17 cellular contexts compared by ENCODE assay signal in the genomic region with DNA sequence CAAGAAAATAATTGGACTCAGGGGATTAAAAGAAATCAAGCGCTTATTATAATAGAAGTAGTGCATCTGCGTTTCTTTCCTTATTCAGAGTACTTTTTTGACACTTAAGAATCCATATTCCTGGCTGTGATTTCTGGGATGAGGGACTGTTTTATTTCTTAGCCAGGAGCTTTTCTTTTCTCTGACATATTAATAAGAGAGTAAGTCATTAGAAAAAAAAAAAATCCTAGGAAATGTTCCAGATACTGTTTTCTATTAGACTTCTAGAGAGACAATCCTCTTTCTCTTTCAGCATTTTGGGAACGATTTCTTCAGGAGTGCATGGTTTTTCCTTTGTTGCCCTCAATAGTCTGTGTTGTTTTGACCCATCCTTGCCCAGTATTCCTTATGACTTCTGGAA. TPM values are rescaled to one million over a fixed set of nuclear protein-coding genes. Genes with fewer than 3 reads are reported as not detected.
DNase-seq lines count a peak whose midpoint lies in the region; ATAC-seq and TF ChIP-seq lines count a peak whose summit lies in the region.
"Had no signal": no experiment of that assay in that cellular context is flagged by ENCODE, and none has a peak within 500 bp of the region (broad histone marks: within the 10 kb centered on the region; RNA-seq: fewer than 3 reads in every experiment).

No MANE protein-coding gene starts in this region.

- peak overlapping the region; percentile 70 for H3K27ac Mint-ChIP-seq in nephron progenitor cell
- H3K27ac Mint-ChIP-seq in CD8-positive, alpha-beta T cell = no peak overlapping the region
- H3K27ac Mint-ChIP-seq: B cell; CD4-positive, alpha-beta T cell; HFFc6; IgD-negative memory B cell had no signal

- no peak for TF ChIP-seq CTCF in nephron progenitor cell (IDR thresholded peaks at IDR 0.05)
- no peak for TF ChIP-seq CTCF in CD8-positive, alpha-beta T cell (IDR thresholded peaks at IDR 0.05)

- no peak overlapping the region for H3K9ac ChIP-seq in skeletal muscle tissue (ENCODE audit: low read depth in 1 of 3, low read length in 3 of 3)

- peaks cover 7% of the 10 kb centered on the region for H3K27me3 Mint-ChIP-seq in nephron progenitor cell (ENCODE audit: low read depth, poor library complexity)
- H3K27me3 Mint-ChIP-seq in CD8-positive, alpha-beta T cell (ENCODE audit: low read depth) = no peaks in the 10 kb centered on the region
- H3K27me3 Mint-ChIP-seq: B cell; CD4-positive, alpha-beta T cell; IgD-negative memory B cell had no signal

- WGBS in ectodermal cell, 2 experiments = 99 to 100% methylated on average over 3 of the region's 3 CpGs

- no peak overlapping the region for H3K4me3 ChIP-seq in ectodermal cell (ENCODE audit: insufficient read depth, low read depth, low read length)
- no peak overlapping the region for H3K4me3 ChIP-seq in skeletal muscle tissue (ENCODE audit: low read length in 3 of 3)
- no peak overlapping the region for H3K4me3 ChIP-seq in CD8-positive, alpha-beta T cell (ENCODE audit: low read depth, low read length)
- H3K4me3 ChIP-seq: HAP-1 had no signal

- no peak for ATAC-seq in CD8-positive, alpha-beta T cell
- ATAC-seq in GM19467 (IDR thresholded peaks at IDR 0.05; ENCODE audit: unreplicated experiment) = no peak

- intact Hi-C loops in CD8-positive, alpha-beta T cell (cut with DNase I, micrococcal nuclease) = no loop called here

- H3K27ac ChIP-seq in ectodermal cell (ENCODE audit: insufficient read depth, low read depth, low read length, poor library complexity, severe bottlenecking) = peak overlapping the region; percentile 23
- peak overlapping the region; percentile 25 for H3K27ac ChIP-seq in skeletal muscle tissue (ENCODE audit: low read depth, low read length)
- H3K27ac ChIP-seq in CD8-positive, alpha-beta T cell (ENCODE audit: low read depth, low read length) = no peak overlapping the region

- DNase-seq in NCI-H69 (lab: John Stamatoyannopoulos, UW) = peak; percentile 15
- DNase-seq in nephron progenitor cell = no peak
- no peak for DNase-seq in mesenteric fat pad (ENCODE audit: low spot score)
- no peak for DNase-seq in CD8-positive, alpha-beta T cell
- no peak for DNase-seq in NCI-H2029 treated with DMSO at 0.1 percent for 48 hours (lab: John Stamatoyannopoulos, UW)
- DNase-seq: C1 segment of cervical spinal cord; CD4-positive, alpha-beta T cell; DMS153; DMS79 treated with DMSO at 0.1 percent for 48 hours; EL; HFFc6 had no signal

- H3K4me1 ChIP-seq in ectodermal cell (ENCODE audit: control insufficient read depth, insufficient read depth, low read length) (no peaks in the 10 kb centered on the region), skeletal muscle tissue (ENCODE audit: control insufficient read depth in 3 of 3, insufficient read depth in 3 of 3, low read length in 3 of 3) (no peaks in the 10 kb centered on the region)
- no peaks in the 10 kb centered on the region for H3K4me1 ChIP-seq in CD8-positive, alpha-beta T cell (ENCODE audit: insufficient read depth, low read length)
- H3K4me1 ChIP-seq: HAP-1 had no signal

- H3K9me3 Mint-ChIP-seq in nephron progenitor cell = no peaks in the 10 kb centered on the region
- no peaks in the 10 kb centered on the region for H3K9me3 Mint-ChIP-seq in CD8-positive, alpha-beta T cell
- H3K9me3 Mint-ChIP-seq: CD4-positive, alpha-beta T cell; HFFc6; IgD-negative memory B cell had no signal

- no peaks in the 10 kb centered on the region for H3K9me3 ChIP-seq in ectodermal cell (ENCODE audit: control insufficient read depth, low read length)
- no peaks in the 10 kb centered on the region for H3K9me3 ChIP-seq in skeletal muscle tissue (ENCODE audit: control insufficient read depth in 3 of 3, low read length in 3 of 3)
- H3K9me3 ChIP-seq in CD8-positive, alpha-beta T cell (ENCODE audit: low read length) = no peaks in the 10 kb centered on the region
- H3K9me3 ChIP-seq: HAP-1 had no signal

- CTCF ChIA-PET in CD8-positive, alpha-beta T cell (lab: Charles Lee) = no interaction called here

- H3K36me3 Mint-ChIP-seq in nephron progenitor cell (ENCODE audit: low read depth) = no peaks in the 10 kb centered on the region
- H3K36me3 Mint-ChIP-seq in CD8-positive, alpha-beta T cell = no peaks in the 10 kb centered on the region
- H3K36me3 Mint-ChIP-seq: IgD-negative memory B cell had no signal

- no peak overlapping the region for H3K4me3 Mint-ChIP-seq in nephron progenitor cell
- H3K4me3 Mint-ChIP-seq in CD8-positive, alpha-beta T cell = no peak overlapping the region
- H3K4me3 Mint-ChIP-seq: B cell; CD4-positive, alpha-beta T cell; HFFc6; IgD-negative memory B cell had no signal

- H3K4me1 Mint-ChIP-seq in nephron progenitor cell = peaks cover 43% of the 10 kb centered on the region
- peaks cover 3% of the 10 kb centered on the region for H3K4me1 Mint-ChIP-seq in CD8-positive, alpha-beta T cell (ENCODE audit: low read depth)

- no peaks in the 10 kb centered on the region for H3K36me3 ChIP-seq in ectodermal cell (ENCODE audit: control insufficient read depth, insufficient read depth, low read length)
- no peaks in the 10 kb centered on the region for H3K36me3 ChIP-seq in skeletal muscle tissue (ENCODE audit: control insufficient read depth in 3 of 3, insufficient read depth in 3 of 3, low read length in 3 of 3)
- H3K36me3 ChIP-seq in CD8-positive, alpha-beta T cell (ENCODE audit: insufficient read depth, low read length) = no peaks in the 10 kb centered on the region
- H3K36me3 ChIP-seq: HAP-1 had no signal

- no peaks in the 10 kb centered on the region for H3K27me3 ChIP-seq in ectodermal cell (ENCODE audit: control insufficient read depth, insufficient read depth, low read length, poor library complexity, severe bottlenecking)
- H3K27me3 ChIP-seq in skeletal muscle tissue (ENCODE audit: control insufficient read depth in 3 of 3, insufficient read depth in 3 of 3, low read length in 3 of 3) = no peaks in the 10 kb centered on the region
- no peaks in the 10 kb centered on the region for H3K27me3 ChIP-seq in CD8-positive, alpha-beta T cell (ENCODE audit: insufficient read depth, low read length)

- POLR2A ChIA-PET in CD8-positive, alpha-beta T cell (lab: Charles Lee) = no interaction called here

RNA-seq across cellular contexts. Expression of a gene that starts 8.3 kb away (rescaled TPM):
- polyA plus RNA-seq in ectodermal cell (2013, experiment 1 of 4) = 7.8 TPM
- 14.2 TPM for polyA plus RNA-seq in ectodermal cell (2013, experiment 2 of 4)
- 8.0 TPM for polyA plus RNA-seq in ectodermal cell (2013, experiment 3 of 4)
- 11.2 TPM for polyA plus RNA-seq in ectodermal cell (2013, experiment 4 of 4)
- total RNA-seq in skeletal muscle tissue (33.9 TPM), mesenteric fat pad (162 TPM)
- total RNA-seq in CD8-positive, alpha-beta T cell = 10 to 100 TPM; 11.2 to 11.4 TPM
